Comparison of ENCODE assay signal across 1 cellular context in genomic region chr2:127704641-127705243, GRCh38.
A peak's percentile ranks its signal among the peaks of the same experiment; 100 is the strongest.
TF ChIP-seq lines count a peak whose summit lies in the region.

No MANE protein-coding gene starts in this region.

TF ChIP-seq in HepG2, 621 proteins besides CTCF, POLR2A, EP300 and RAD21:
- no peak for TF ChIP-seq TCF12 (IDR thresholded peaks at IDR 0.05)
- TF ChIP-seq TCF12 (CRISPR knock-in tag; IDR thresholded peaks at IDR 0.05): no peak
- TF ChIP-seq RBM22 (optimal IDR thresholded peaks at IDR 0.05; ENCODE audit: low read length): peak; percentile 8
